Comparison of ENCODE assay signal across 12 cellular contexts in the genomic region with DNA sequence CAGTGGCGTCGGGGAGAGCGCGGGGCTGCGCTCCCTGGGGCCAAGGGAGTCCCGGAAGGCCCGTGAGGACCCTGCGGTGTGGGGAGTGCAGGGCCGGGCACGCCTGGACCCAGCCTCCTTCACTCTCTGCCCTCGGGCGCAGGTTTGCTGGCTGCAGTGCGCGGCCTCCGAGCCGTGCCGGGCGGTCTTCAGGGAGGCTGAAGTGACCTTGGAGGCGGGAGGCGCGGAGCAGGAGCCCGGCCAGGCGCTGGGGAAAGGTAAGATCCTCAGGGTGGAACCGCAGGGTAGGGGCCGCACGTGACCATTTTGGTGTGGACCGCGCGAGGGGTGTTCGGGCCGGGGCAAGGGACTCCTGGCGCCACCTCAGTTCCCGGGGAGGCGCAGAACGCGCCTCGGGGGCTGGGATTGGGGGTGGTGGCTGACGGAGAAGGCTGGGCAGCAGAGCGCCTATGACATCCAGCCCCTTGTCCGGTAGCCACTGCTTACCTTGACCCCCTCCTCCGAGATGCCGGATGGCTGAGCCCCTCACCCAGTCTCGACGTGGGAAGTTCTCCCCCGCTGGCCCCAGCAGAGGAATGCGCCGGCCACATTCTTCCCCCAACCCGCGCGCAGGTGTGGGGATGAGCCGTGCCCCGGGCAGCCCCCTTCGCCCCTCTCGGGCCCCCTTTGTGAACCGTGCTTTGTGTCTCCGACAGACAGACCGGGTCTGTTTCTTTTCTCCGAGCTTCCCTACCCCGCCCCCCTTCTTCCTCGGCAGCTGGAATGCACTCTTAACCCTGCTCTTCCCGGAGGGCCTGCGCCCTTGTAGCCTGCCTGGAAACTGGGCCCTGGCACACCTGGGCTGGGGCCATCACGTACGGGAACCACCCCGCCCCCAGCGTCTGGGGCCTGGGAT. TPM values are rescaled to one million over a fixed set of nuclear protein-coding genes. Genes with fewer than 3 reads are reported as not detected.
DNase-seq lines count a peak whose midpoint lies in the region; ATAC-seq and TF ChIP-seq lines count a peak whose summit lies in the region.
"Had no signal": no experiment of that assay in that cellular context is flagged by ENCODE, and none has a peak within 500 bp of the region (broad histone marks: within the 10 kb centered on the region; RNA-seq: fewer than 3 reads in every experiment).

No MANE protein-coding gene starts in this region.

- CTCF ChIA-PET in OCI-LY7 (lab: Charles Lee; ENCODE audit: unreplicated experiment), result no interaction called here

- H3K4me1 ChIP-seq in RWPE2 (ENCODE audit: insufficient read depth, poor library complexity, severe bottlenecking), result peaks cover 19% of the 10 kb centered on the region
- peaks cover 4% of the 10 kb centered on the region for H3K4me1 ChIP-seq in iPS DF 6.9 (ENCODE audit: control insufficient read depth, insufficient read depth, low read length)
- H3K4me1 ChIP-seq in OCI-LY7 (ENCODE audit: insufficient read depth, low read length, poor library complexity, severe bottlenecking), result no peaks in the 10 kb centered on the region

- H3K4me3 ChIP-seq in RWPE2 (ENCODE audit: severe bottlenecking), result peak overlapping the region; percentile 61
- H3K4me3 ChIP-seq in iPS DF 6.9 (ENCODE audit: low read length), result peak overlapping the region; percentile 61
- H3K4me3 ChIP-seq in skin epidermis, result peak overlapping the region; percentile 30 to 68 (median 42)
- H3K4me3 ChIP-seq in OCI-LY7 (ENCODE audit: low read depth, low read length, poor library complexity, severe bottlenecking), result no peak overlapping the region

- H3K36me3 Mint-ChIP-seq in immature natural killer cell, result no peaks in the 10 kb centered on the region

- no peaks in the 10 kb centered on the region for H4K20me1 ChIP-seq in OCI-LY7 (ENCODE audit: insufficient read depth, low read length)

- TF ChIP-seq CTCF in RWPE2 (IDR thresholded peaks at IDR 0.05; ENCODE audit: poor library complexity, severe bottlenecking), result no peak
- no peak for TF ChIP-seq CTCF in OCI-LY7 (conservative IDR thresholded peaks at IDR 0.05; ENCODE audit: low read length)

- intact Hi-C loops in OCI-LY7 (cut with micrococcal nuclease; ENCODE audit: unreplicated experiment), result no loop called here

- no peaks in the 10 kb centered on the region for H3K27me3 ChIP-seq in RWPE2 (ENCODE audit: insufficient read depth, poor library complexity, severe bottlenecking)
- H3K27me3 ChIP-seq in iPS DF 6.9 (ENCODE audit: control insufficient read depth, insufficient read depth, low read length), result no peaks in the 10 kb centered on the region

- no peak overlapping the region for H3K4me2 ChIP-seq in OCI-LY7 (ENCODE audit: low read length)

- H3K27ac ChIP-seq in RWPE2 (ENCODE audit: poor library complexity, severe bottlenecking), result peak overlapping the region; percentile 84
- H3K27ac ChIP-seq in iPS DF 6.9 (ENCODE audit: low read length), result no peak overlapping the region
- H3K27ac ChIP-seq in skin epidermis, result peak overlapping the region; percentile 5 to 91 (median 68)
- H3K27ac ChIP-seq in OCI-LY7 (ENCODE audit: low read depth, low read length, poor library complexity, severe bottlenecking), result no peak overlapping the region
- H3K27ac ChIP-seq: tibial artery had no signal

- no peaks in the 10 kb centered on the region for H3K9me3 Mint-ChIP-seq in immature natural killer cell

- no peaks in the 10 kb centered on the region for H3K9me3 ChIP-seq in RWPE2 (ENCODE audit: severe bottlenecking)
- no peaks in the 10 kb centered on the region for H3K9me3 ChIP-seq in iPS DF 6.9 (ENCODE audit: control insufficient read depth, insufficient read depth, low read length)
- no peaks in the 10 kb centered on the region for H3K9me3 ChIP-seq in OCI-LY7 (ENCODE audit: low read length)
- H3K9me3 ChIP-seq: tibial artery had no signal

- BruUV-seq in OCI-LY7 (replicated peaks; lab: Mats Ljungman, UMichigan), result no TSS peak

- no peak overlapping the region for H3K27ac Mint-ChIP-seq in immature natural killer cell
- H3K27ac Mint-ChIP-seq: CD4-positive, CD25-positive, alpha-beta regulatory T cell had no signal

- H3K9me2 ChIP-seq in OCI-LY7 (ENCODE audit: insufficient read depth, low read length), result no peaks in the 10 kb centered on the region

- DNase-seq in NCI-H345 (lab: John Stamatoyannopoulos, UW) (peak; percentile 13), NCI-H345 treated with DMSO at 0.1 percent for 48 hours (lab: John Stamatoyannopoulos, UW; ENCODE audit: unreplicated experiment) (no peak), RWPE2 (ENCODE audit: low spot score) (no peak), iPS DF 6.9 (ENCODE audit: low read depth, low spot score) (no peak), immature natural killer cell (no peak), OCI-LY7 (ENCODE audit: low spot score) (no peak)
- DNase-seq: MM.1S, tibial artery had no signal

- no peak overlapping the region for H3K4me3 Mint-ChIP-seq in immature natural killer cell

- ATAC-seq in RWPE2 (ENCODE audit: low read depth), result peak; percentile 38
- ATAC-seq in HG03135 (IDR thresholded peaks at IDR 0.05; ENCODE audit: unreplicated experiment), result no peak

- WGBS in iPS DF 6.9 (ENCODE audit: insufficient coverage, insufficient read length), result no CpG with 5 or more reads among the region's 66 CpGs

- no peak overlapping the region for H2AFZ ChIP-seq in OCI-LY7 (ENCODE audit: low read length)

- no peaks in the 10 kb centered on the region for H3K79me2 ChIP-seq in OCI-LY7 (ENCODE audit: insufficient read depth, low read depth, low read length)

- peaks cover 13 to 38% (median 14%) of the 10 kb centered on the region in 3 donors for H3K27me3 Mint-ChIP-seq in immature natural killer cell (ENCODE audit: low read depth in 3 of 3)

- peaks cover 47% of the 10 kb centered on the region for H3K36me3 ChIP-seq in RWPE2 (ENCODE audit: low read depth)
- H3K36me3 ChIP-seq in iPS DF 6.9 (ENCODE audit: control insufficient read depth, insufficient read depth, low read length), result no peaks in the 10 kb centered on the region; the same call in 1 of the 2 replicates
- H3K36me3 ChIP-seq in OCI-LY7 (ENCODE audit: insufficient read depth, low read length), result no peaks in the 10 kb centered on the region
- H3K36me3 ChIP-seq: tibial artery had no signal

- POLR2A ChIA-PET in OCI-LY7 (lab: Charles Lee), result no interaction called here

- peaks cover 2 to 5% of the 10 kb centered on the region in 2 donors for H3K4me1 Mint-ChIP-seq in immature natural killer cell

RNA-seq across cellular contexts. Expression of gene CDH3, which starts 0.6 kb away (rescaled TPM):
- polyA plus RNA-seq in immature natural killer cell, result not detected
- 0.06 TPM in 1 of 2 replicates, not detected in the other for total RNA-seq in OCI-LY7 (2014; rRNA removed; shearing (Covaris generic))
- 0.46 TPM in 1 of 2 replicates, not detected in the other for total RNA-seq in OCI-LY7 (2022)
- total RNA-seq: myocyte had no signal

Comparison
In these comparisons a context has a peak if more than half of its experiments do, and no peak if none do; other contexts are left out.
1. H3K27ac ChIP-seq: peak in RWPE2 (single experiment) and skin epidermis (21 of 21); none in iPS DF 6.9 (single experiment) and OCI-LY7 (single experiment).